Comparison of ENCODE assay signal across 18 cellular contexts in genomic region chr5:2200261-2200965, GRCh38.
"Had no signal": no experiment of that assay in that cellular context is flagged by ENCODE, and none has a peak within 500 bp of the region (broad histone marks: within the 10 kb centered on the region; RNA-seq: fewer than 3 reads in every experiment).

No MANE protein-coding gene starts in this region.

- H3K27ac ChIP-seq: ascending aorta, breast epithelium, esophagus squamous epithelium, parathyroid adenoma, tibial nerve had no signal

- H3K27me3 ChIP-seq: ascending aorta, breast epithelium had no signal

- H3K9ac ChIP-seq: parathyroid adenoma had no signal

- H3K4me1 ChIP-seq: ascending aorta, breast epithelium, parathyroid adenoma, tibial nerve had no signal

- H3K36me3 ChIP-seq: ascending aorta, breast epithelium, esophagus squamous epithelium, tibial nerve had no signal

- DNase-seq: activated CD4-positive, alpha-beta memory T cell treated with anti-CD3 and anti-CD28 coated beads, Interleukin-2, amount 10 ng/mL, durations not matched to agents 7 days and 5 days; activated CD4-positive, alpha-beta T cell treated with anti-CD3 and anti-CD28 coated beads for 36 hours; activated naive CD4-positive, alpha-beta T cell treated with Interleukin-2 at 50 U/mL for 16 hours; activated naive CD8-positive, alpha-beta T cell treated with anti-CD3 and anti-CD28 coated beads, Interleukin-2, amount 50 U/mL, for 24 hours; dorsolateral prefrontal cortex; esophagus squamous epithelium; retina; stimulated activated CD4-positive, alpha-beta T cell treated with anti-CD3 and anti-CD28 coated beads, Interleukin-15, amount 100 ng/mL, for 24 hours; stimulated activated CD4-positive, alpha-beta T cell treated with anti-CD3 and anti-CD28 coated beads, Interleukin-4, amount 100 ng/mL, for 1 hour; stimulated activated naive B cell treated with anti-CD40 and anti-IgM and Interleukin-4, amounts not matched to agents 10 μg/mL and 1 μg/mL and 100 μg/mL, for 72 hours had no signal

- H3K79me2 ChIP-seq: parathyroid adenoma had no signal

- H3K27ac Mint-ChIP-seq: activated CD4-positive, alpha-beta memory T cell treated with anti-CD3 and anti-CD28 coated beads, Interleukin-2, amount 10 ng/mL, durations not matched to agents 7 days and 5 days; activated CD4-positive, alpha-beta T cell treated with anti-CD3 and anti-CD28 coated beads for 36 hours; activated naive CD8-positive, alpha-beta T cell treated with anti-CD3 and anti-CD28 coated beads, Interleukin-2, amount 50 U/mL, for 24 hours; activated T-helper 17 cell treated with anti-CD3 and anti-CD28 coated beads, Interleukin-2, amount 50 U/mL, for 72 hours; mesothelial cell of epicardium; stimulated activated naive B cell treated with anti-CD40 and anti-IgM and Interleukin-4, amounts not matched to agents 10 μg/mL and 1 μg/mL and 100 μg/mL, for 72 hours; T-helper 1 cell treated with Interleukin-12 subunit alpha and Interleukin-12 subunit beta and Interleukin-4 antibody, amounts not matched to agents 30 μg/mL and 1 μg/mL, for 36 hours had no signal

- H3K36me3 Mint-ChIP-seq: mesothelial cell of epicardium; stimulated activated naive B cell treated with anti-CD40 and anti-IgM and Interleukin-4, amounts not matched to agents 10 μg/mL and 1 μg/mL and 100 μg/mL, for 72 hours had no signal

- H3K4me3 Mint-ChIP-seq: activated CD4-positive, alpha-beta memory T cell treated with anti-CD3 and anti-CD28 coated beads, Interleukin-2, amount 10 ng/mL, durations not matched to agents 7 days and 5 days; activated CD4-positive, alpha-beta T cell treated with anti-CD3 and anti-CD28 coated beads for 36 hours; activated naive CD8-positive, alpha-beta T cell treated with anti-CD3 and anti-CD28 coated beads, Interleukin-2, amount 50 U/mL, for 24 hours; activated T-helper 17 cell treated with anti-CD3 and anti-CD28 coated beads, Interleukin-2, amount 50 U/mL, for 72 hours; mesothelial cell of epicardium; stimulated activated naive B cell treated with anti-CD40 and anti-IgM and Interleukin-4, amounts not matched to agents 10 μg/mL and 1 μg/mL and 100 μg/mL, for 72 hours; T-helper 1 cell treated with Interleukin-12 subunit alpha and Interleukin-12 subunit beta and Interleukin-4 antibody, amounts not matched to agents 30 μg/mL and 1 μg/mL, for 36 hours had no signal

- H3K4me1 Mint-ChIP-seq: activated CD4-positive, alpha-beta memory T cell treated with anti-CD3 and anti-CD28 coated beads, Interleukin-2, amount 10 ng/mL, durations not matched to agents 7 days and 5 days; activated CD4-positive, alpha-beta T cell treated with anti-CD3 and anti-CD28 coated beads for 36 hours; activated naive CD8-positive, alpha-beta T cell treated with anti-CD3 and anti-CD28 coated beads, Interleukin-2, amount 50 U/mL, for 24 hours; activated T-helper 17 cell treated with anti-CD3 and anti-CD28 coated beads, Interleukin-2, amount 50 U/mL, for 72 hours; stimulated activated naive B cell treated with anti-CD40 and anti-IgM and Interleukin-4, amounts not matched to agents 10 μg/mL and 1 μg/mL and 100 μg/mL, for 72 hours had no signal

- H3K9me3 Mint-ChIP-seq: activated naive CD8-positive, alpha-beta T cell treated with anti-CD3 and anti-CD28 coated beads, Interleukin-2, amount 50 U/mL, for 24 hours; activated T-helper 17 cell treated with anti-CD3 and anti-CD28 coated beads, Interleukin-2, amount 50 U/mL, for 72 hours had no signal

- H3K9me3 ChIP-seq: ascending aorta had no signal

- H3K4me3 ChIP-seq: ascending aorta, breast epithelium, dorsolateral prefrontal cortex, esophagus squamous epithelium, lung, tibial nerve had no signal

- H2AFZ ChIP-seq: parathyroid adenoma had no signal

- H3K27me3 Mint-ChIP-seq: activated CD4-positive, alpha-beta memory T cell treated with anti-CD3 and anti-CD28 coated beads, Interleukin-2, amount 10 ng/mL, durations not matched to agents 7 days and 5 days; activated naive CD8-positive, alpha-beta T cell treated with anti-CD3 and anti-CD28 coated beads, Interleukin-2, amount 50 U/mL, for 24 hours had no signal
